ENCODE assay signal across 22 cellular contexts in genomic region chr2:215815960-215816359, GRCh38.
"Had no signal": no experiment of that assay in that cellular context is flagged by ENCODE, and none has a peak within 500 bp of the region (broad histone marks: within the 10 kb centered on the region; RNA-seq: fewer than 3 reads in every experiment).

No MANE protein-coding gene starts in this region.

- ATAC-seq: K562, SK-N-SH treated with all-trans-retinoic acid at 6 μM for 48 hours had no signal

- H3K9me3 ChIP-seq: SJCRH30 had no signal

- H3K4me3 ChIP-seq: K562, SJCRH30 had no signal

- H3K4me3 Mint-ChIP-seq: IgD-negative memory B cell had no signal

- DNase-seq: Kasumi-1, MM.1S, NCI-H1092 treated with DMSO at 0.1 percent for 48 hours, NCI-H1436, NCI-H187, NCI-H2029, NCI-H2081 treated with DMSO at 0.1 percent for 48 hours, NCI-H2171, NCI-H226, NCI-H446, NCI-H510A, NCI-H524 treated with DMSO at 0.1 percent for 48 hours, NCI-H69, NCI-H774, RPMI8226, SHP77 treated with DMSO at 0.1 percent for 48 hours, SJCRH30 had no signal

- H3K27me3 ChIP-seq: SJCRH30 had no signal

- H3K36me3 ChIP-seq: SJCRH30 had no signal

- H3K27ac Mint-ChIP-seq: IgD-negative memory B cell had no signal

- H3K27ac ChIP-seq: HL-60, KMS-11, SJCRH30 had no signal
